In the genomic region with DNA sequence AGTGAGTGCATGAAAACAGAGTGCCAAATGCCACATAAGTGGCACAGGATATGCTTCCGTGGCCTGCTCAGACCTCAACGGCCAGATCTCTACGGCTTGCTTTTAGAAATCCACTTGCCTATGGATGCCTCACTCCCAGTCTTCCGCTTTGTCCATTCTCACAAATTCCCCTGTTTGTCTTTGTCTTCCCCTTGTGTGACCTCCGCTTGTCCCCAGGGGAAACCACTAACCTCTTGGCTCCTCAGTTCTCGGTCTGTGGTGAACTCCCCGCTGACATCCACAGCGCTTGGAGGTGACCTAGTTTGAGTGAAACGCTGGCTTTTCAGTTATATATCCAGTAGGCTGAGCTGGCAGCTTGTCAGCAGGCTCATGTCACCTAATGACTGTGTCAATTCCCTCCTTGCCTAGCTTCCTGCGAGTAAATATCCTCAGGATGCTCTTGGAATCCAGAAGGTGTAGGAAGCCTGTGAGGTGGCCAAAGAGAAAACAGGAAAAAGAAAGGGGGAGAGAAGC, we compare ENCODE assay signal across 10 cellular contexts.
DNase-seq lines count a peak whose midpoint lies in the region; ATAC-seq, FAIRE-seq and TF ChIP-seq lines count a peak whose summit lies in the region.
"Had no signal": no experiment of that assay in that cellular context is flagged by ENCODE, and none has a peak within 500 bp of the region (broad histone marks: within the 10 kb centered on the region; RNA-seq: fewer than 3 reads in every experiment).

No MANE protein-coding gene starts in this region.

- no peak for TF ChIP-seq EP300 in esophagus muscularis mucosa (IDR thresholded peaks at IDR 0.05)

- 74% methylated on average over 10 of the region's 10 CpGs for WGBS in esophagus muscularis mucosa

- peak overlapping the region; percentile 20 to 58 (median 23) for H3K27ac ChIP-seq in esophagus muscularis mucosa (replicated peaks in 1 of 4)

- ATAC-seq in sciatic nerve: peak; percentile 40
- ATAC-seq in HG02840 (IDR thresholded peaks at IDR 0.05; ENCODE audit: low FRiP score, unreplicated experiment): no peak

- DNase-seq in H54 (ENCODE audit: insufficient read length, low spot score) (peak; percentile 74), esophagus muscularis mucosa (ENCODE audit: extremely low spot score) (no peak), sciatic nerve (ENCODE audit: low spot score) (peak; percentile 70), HuH-7 (ENCODE audit: low spot score) (no peak), NCI-H2227 (lab: John Stamatoyannopoulos, UW; ENCODE audit: unreplicated experiment) (no peak), GM20000 (ENCODE audit: low spot score) (no peak)
- DNase-seq in activated CD4-positive, alpha-beta T cell treated with anti-CD3 and anti-CD28 coated beads for 4 hours: peak; percentile 28 to 34
- DNase-seq: NCI-H226, trophoblast cell had no signal

- H3K9me3 ChIP-seq in esophagus muscularis mucosa: no peaks in the 10 kb centered on the region

- H3K4me3 ChIP-seq in esophagus muscularis mucosa: no peak overlapping the region

- peaks cover 0 to 22% (median 4%) of the 10 kb centered on the region in 4 donors for H3K4me1 ChIP-seq in esophagus muscularis mucosa

- intact Hi-C loops in esophagus muscularis mucosa (cut with DNase I) (no loop called here), sciatic nerve (cut with DNase I) (no loop called here)

- TF ChIP-seq POLR2A in H54 (IDR thresholded peaks at IDR 0.05; ENCODE audit: low read depth, low read length) (no peak), esophagus muscularis mucosa (IDR thresholded peaks at IDR 0.05; ENCODE audit: low read depth) (no peak)

- FAIRE-seq in H54 (lab: Jason Lieb, UNC): peak; percentile 78

- no peaks in the 10 kb centered on the region for H3K36me3 ChIP-seq in esophagus muscularis mucosa

- no peaks in the 10 kb centered on the region for H3K27me3 ChIP-seq in esophagus muscularis mucosa

- TF ChIP-seq CTCF in esophagus muscularis mucosa (IDR thresholded peaks at IDR 0.05) (no peak), GM20000 (IDR thresholded peaks at IDR 0.05; ENCODE audit: extremely low read depth, missing control alignments) (no peak)

Comparison
In these comparisons a context has a peak if more than half of its experiments do, and no peak if none do; other contexts are left out.
1. DNase-seq: peak in H54 (single experiment), activated CD4-positive, alpha-beta T cell treated with anti-CD3 and anti-CD28 coated beads for 4 hours (2 of 2) and sciatic nerve (single experiment); none in esophagus muscularis mucosa (single experiment), HuH-7 (single experiment), NCI-H2227 (single experiment) and GM20000 (single experiment).